Comparison of ENCODE assay signal across 1 cellular context in the genomic region with DNA sequence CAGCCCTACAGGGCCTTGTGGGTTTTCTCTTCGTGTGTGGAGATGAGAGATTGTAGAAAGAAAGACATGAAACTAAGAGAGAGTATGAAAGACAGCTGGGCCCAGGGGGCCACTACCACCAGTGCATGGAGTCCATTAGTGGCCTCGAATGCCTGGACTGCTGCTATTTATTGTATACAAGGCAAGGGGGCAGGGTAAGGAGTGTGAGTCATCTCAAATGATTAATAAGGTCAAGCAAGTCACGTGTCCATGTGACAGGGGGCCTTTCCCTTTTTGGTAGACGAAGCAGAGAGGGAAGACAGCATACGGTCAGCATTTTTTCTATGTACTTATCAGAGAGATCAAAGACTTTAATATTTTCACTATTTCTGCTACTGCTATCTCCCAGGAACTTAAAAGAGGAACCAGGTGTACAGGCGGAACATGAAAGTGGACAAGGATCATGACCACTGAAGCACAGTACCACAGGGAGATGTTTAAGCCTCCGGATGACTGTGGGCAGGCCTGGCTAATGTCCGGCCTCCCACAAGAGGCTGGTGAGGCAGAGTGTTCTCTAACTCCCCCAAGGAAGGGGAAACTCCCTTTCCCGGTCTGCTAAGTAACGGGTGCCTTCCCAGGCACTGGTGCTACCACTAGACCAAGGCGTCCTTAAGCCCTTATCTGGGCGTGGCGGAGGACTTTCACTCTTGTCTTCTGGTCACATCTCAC.
TF ChIP-seq lines count a peak whose summit lies in the region.

No MANE protein-coding gene starts in this region.

TF ChIP-seq in HepG2, 621 proteins besides CTCF, POLR2A, EP300 and RAD21 (continued from another document and continues in another):
- TF ChIP-seq SMYD3 (CRISPR knock-in tag; IDR thresholded peaks at IDR 0.05) (no peak), SAFB2 (CRISPR knock-in tag; IDR thresholded peaks at IDR 0.05; ENCODE audit: borderline replicate concordance, low read depth) (no peak), JDP2 (CRISPR knock-in tag; IDR thresholded peaks at IDR 0.05; ENCODE audit: borderline replicate concordance) (no peak), ZBTB8A (CRISPR knock-in tag; IDR thresholded peaks at IDR 0.05; ENCODE audit: borderline replicate concordance, low read depth) (no peak), TSC22D2 (CRISPR knock-in tag; IDR thresholded peaks at IDR 0.05; ENCODE audit: borderline replicate concordance) (no peak), NKX3-1 (CRISPR knock-in tag; IDR thresholded peaks at IDR 0.05) (no peak), MIXL1 (CRISPR knock-in tag; IDR thresholded peaks at IDR 0.05) (peak; percentile 39; the same call in 1 of the 2 replicates), HDAC1 (CRISPR knock-in tag; IDR thresholded peaks at IDR 0.05) (no peak; the same call in 1 of the 2 replicates), KLF6 (CRISPR knock-in tag; IDR thresholded peaks at IDR 0.05) (no peak), ZNF274 (CRISPR knock-in tag; IDR thresholded peaks at IDR 0.05) (no peak), ZNF646 (CRISPR knock-in tag; IDR thresholded peaks at IDR 0.05) (no peak), ZNF747 (CRISPR knock-in tag; IDR thresholded peaks at IDR 0.05; ENCODE audit: borderline replicate concordance) (no peak), NR3C1 (CRISPR knock-in tag; IDR thresholded peaks at IDR 0.05) (no peak), MEIS1 (CRISPR knock-in tag; IDR thresholded peaks at IDR 0.05; ENCODE audit: borderline replicate concordance) (no peak; the same call in 1 of the 2 replicates), SIN3A (IDR thresholded peaks at IDR 0.05; ENCODE audit: borderline replicate concordance, low read depth, low read length) (no peak), ZNF512 (CRISPR knock-in tag; IDR thresholded peaks at IDR 0.05) (no peak), TCF7 (IDR thresholded peaks at IDR 0.05; ENCODE audit: low read depth) (peak; percentile 72), PAX8 (CRISPR knock-in tag; IDR thresholded peaks at IDR 0.05; ENCODE audit: borderline replicate concordance) (no peak), KDM3A (CRISPR knock-in tag; IDR thresholded peaks at IDR 0.05; ENCODE audit: low read depth) (no peak), FOSL2 (CRISPR knock-in tag; IDR thresholded peaks at IDR 0.05) (peak; percentile 96), ETV6 (CRISPR knock-in tag; conservative IDR thresholded peaks at IDR 0.05) (no peak), PHB2 (IDR thresholded peaks at IDR 0.05; ENCODE audit: partially characterized antibody) (no peak)
- TF ChIP-seq, protein P1, sequence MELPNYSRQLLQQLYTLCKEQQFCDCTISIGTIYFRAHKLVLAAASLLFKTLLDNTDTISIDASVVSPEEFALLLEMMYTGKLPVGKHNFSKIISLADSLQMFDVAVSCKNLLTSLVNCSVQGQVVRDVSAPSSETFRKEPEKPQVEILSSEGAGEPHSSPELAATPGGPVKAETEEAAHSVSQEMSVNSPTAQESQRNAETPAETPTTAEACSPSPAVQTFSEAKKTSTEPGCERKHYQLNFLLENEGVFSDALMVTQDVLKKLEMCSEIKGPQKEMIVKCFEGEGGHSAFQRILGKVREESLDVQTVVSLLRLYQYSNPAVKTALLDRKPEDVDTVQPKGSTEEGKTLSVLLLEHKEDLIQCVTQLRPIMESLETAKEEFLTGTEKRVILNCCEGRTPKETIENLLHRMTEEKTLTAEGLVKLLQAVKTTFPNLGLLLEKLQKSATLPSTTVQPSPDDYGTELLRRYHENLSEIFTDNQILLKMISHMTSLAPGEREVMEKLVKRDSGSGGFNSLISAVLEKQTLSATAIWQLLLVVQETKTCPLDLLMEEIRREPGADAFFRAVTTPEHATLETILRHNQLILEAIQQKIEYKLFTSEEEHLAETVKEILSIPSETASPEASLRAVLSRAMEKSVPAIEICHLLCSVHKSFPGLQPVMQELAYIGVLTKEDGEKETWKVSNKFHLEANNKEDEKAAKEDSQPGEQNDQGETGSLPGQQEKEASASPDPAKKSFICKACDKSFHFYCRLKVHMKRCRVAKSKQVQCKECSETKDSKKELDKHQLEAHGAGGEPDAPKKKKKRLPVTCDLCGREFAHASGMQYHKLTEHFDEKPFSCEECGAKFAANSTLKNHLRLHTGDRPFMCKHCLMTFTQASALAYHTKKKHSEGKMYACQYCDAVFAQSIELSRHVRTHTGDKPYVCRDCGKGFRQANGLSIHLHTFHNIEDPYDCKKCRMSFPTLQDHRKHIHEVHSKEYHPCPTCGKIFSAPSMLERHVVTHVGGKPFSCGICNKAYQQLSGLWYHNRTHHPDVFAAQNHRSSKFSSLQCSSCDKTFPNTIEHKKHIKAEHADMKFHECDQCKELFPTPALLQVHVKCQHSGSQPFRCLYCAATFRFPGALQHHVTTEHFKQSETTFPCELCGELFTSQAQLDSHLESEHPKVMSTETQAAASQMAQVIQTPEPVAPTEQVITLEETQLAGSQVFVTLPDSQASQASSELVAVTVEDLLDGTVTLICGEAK (IDR thresholded peaks at IDR 0.05) = no peak
- TF ChIP-seq, protein P1 (CRISPR knock-in tag; IDR thresholded peaks at IDR 0.05) = no peak
- TF ChIP-seq, protein P2, sequence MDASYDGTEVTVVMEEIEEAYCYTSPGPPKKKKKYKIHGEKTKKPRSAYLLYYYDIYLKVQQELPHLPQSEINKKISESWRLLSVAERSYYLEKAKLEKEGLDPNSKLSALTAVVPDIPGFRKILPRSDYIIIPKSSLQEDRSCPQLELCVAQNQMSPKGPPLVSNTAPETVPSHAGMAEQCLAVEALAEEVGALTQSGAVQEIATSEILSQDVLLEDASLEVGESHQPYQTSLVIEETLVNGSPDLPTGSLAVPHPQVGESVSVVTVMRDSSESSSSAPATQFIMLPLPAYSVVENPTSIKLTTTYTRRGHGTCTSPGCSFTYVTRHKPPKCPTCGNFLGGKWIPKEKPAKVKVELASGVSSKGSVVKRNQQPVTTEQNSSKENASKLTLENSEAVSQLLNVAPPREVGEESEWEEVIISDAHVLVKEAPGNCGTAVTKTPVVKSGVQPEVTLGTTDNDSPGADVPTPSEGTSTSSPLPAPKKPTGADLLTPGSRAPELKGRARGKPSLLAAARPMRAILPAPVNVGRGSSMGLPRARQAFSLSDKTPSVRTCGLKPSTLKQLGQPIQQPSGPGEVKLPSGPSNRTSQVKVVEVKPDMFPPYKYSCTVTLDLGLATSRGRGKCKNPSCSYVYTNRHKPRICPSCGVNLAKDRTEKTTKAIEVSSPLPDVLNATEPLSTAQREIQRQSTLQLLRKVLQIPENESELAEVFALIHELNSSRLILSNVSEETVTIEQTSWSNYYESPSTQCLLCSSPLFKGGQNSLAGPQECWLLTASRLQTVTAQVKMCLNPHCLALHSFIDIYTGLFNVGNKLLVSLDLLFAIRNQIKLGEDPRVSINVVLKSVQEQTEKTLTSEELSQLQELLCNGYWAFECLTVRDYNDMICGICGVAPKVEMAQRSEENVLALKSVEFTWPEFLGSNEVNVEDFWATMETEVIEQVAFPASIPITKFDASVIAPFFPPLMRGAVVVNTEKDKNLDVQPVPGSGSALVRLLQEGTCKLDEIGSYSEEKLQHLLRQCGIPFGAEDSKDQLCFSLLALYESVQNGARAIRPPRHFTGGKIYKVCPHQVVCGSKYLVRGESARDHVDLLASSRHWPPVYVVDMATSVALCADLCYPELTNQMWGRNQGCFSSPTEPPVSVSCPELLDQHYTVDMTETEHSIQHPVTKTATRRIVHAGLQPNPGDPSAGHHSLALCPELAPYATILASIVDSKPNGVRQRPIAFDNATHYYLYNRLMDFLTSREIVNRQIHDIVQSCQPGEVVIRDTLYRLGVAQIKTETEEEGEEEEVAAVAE (CRISPR knock-in tag; IDR thresholded peaks at IDR 0.05; ENCODE audit: borderline replicate concordance) = no peak
- TF ChIP-seq, protein P3, sequence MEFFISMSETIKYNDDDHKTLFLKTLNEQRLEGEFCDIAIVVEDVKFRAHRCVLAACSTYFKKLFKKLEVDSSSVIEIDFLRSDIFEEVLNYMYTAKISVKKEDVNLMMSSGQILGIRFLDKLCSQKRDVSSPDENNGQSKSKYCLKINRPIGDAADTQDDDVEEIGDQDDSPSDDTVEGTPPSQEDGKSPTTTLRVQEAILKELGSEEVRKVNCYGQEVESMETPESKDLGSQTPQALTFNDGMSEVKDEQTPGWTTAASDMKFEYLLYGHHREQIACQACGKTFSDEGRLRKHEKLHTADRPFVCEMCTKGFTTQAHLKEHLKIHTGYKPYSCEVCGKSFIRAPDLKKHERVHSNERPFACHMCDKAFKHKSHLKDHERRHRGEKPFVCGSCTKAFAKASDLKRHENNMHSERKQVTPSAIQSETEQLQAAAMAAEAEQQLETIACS (CRISPR knock-in tag; IDR thresholded peaks at IDR 0.05) = no peak
- TF ChIP-seq, protein P4, sequence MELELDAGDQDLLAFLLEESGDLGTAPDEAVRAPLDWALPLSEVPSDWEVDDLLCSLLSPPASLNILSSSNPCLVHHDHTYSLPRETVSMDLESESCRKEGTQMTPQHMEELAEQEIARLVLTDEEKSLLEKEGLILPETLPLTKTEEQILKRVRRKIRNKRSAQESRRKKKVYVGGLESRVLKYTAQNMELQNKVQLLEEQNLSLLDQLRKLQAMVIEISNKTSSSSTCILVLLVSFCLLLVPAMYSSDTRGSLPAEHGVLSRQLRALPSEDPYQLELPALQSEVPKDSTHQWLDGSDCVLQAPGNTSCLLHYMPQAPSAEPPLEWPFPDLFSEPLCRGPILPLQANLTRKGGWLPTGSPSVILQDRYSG (CRISPR knock-in tag; IDR thresholded peaks at IDR 0.05) = no peak
